9 cellular contexts compared by ENCODE assay signal in the genomic region with DNA sequence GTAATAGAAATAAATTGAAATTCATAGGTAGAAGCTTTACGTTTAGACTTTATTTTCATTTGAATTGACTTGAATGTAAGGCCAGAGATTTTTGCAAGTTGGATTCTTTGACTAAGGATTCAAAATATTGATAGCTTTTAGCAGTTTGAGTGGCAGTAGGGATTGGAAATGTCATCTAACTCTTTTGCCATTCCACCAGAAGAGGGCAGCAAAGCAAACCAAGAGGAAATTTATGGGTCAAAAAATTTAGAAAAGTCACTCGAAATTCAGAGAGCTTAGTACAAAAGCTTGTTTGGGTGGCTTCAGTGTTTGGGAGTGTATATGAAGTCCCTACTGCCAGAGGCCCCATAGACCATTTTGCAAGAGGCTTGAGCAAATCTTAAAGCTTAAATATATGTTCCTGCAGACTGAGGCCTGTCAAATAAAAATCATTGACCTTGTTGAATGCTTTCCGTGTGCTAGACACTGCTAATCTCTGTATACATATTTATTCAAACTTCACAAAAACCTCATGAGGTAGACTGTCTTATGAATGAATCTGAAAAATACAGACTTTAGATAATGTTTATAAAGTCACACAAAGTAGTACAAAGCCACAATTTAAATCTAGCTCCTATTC. TPM values are rescaled to one million over a fixed set of nuclear protein-coding genes. Genes with fewer than 3 reads are reported as not detected.
DNase-seq lines count a peak whose midpoint lies in the region; ATAC-seq and TF ChIP-seq lines count a peak whose summit lies in the region.
"Had no signal": no experiment of that assay in that cellular context is flagged by ENCODE, and none has a peak within 500 bp of the region (broad histone marks: within the 10 kb centered on the region; RNA-seq: fewer than 3 reads in every experiment).

No MANE protein-coding gene starts in this region.

- 0 out of 2 replicates have a peak, but pooled peaks cover 2% of the 10 kb centered on the region for H3K36me3 ChIP-seq in Panc1 (ENCODE audit: control insufficient read depth, insufficient read depth, low read length)
- no peaks in the 10 kb centered on the region for H3K36me3 ChIP-seq in colonic mucosa

- DNase-seq in DMS79 treated with DMSO at 0.1 percent for 48 hours (lab: John Stamatoyannopoulos, UW) (peak; percentile 28), DMS79 (lab: John Stamatoyannopoulos, UW) (no peak), HCEC 1CT (peak; percentile 30), Panc1 (ENCODE audit: low read depth, low spot score) (peak; percentile 27), colonic mucosa (peak; percentile 55), midbrain (lab: John Stamatoyannopoulos, UW) (peak; percentile 75)

- H3K4me1 ChIP-seq in Panc1 (ENCODE audit: control insufficient read depth, insufficient read depth, low read length): no peaks in the 10 kb centered on the region; the same call in 1 of the 2 replicates
- no peaks in the 10 kb centered on the region for H3K4me1 ChIP-seq in colonic mucosa

- H3K9ac ChIP-seq in colonic mucosa (ENCODE audit: low read depth in 2 of 2, low read length in 2 of 2): no peak overlapping the region
- H3K9ac ChIP-seq: BLaER1 treated with 17β-estradiol and CSF1 and Interleukin-3, amounts not matched to agents 10 nM and 100 nM had no signal

- intact Hi-C loops in Panc1 (cut with micrococcal nuclease; ENCODE audit: unreplicated experiment): no loop called here
- intact Hi-C loops in colonic mucosa (cut with DNase I): loop anchor here (10.0 kb wide), 1 partner anchor 283 kb away; no protein-coding TSS in a partner anchor

- no peaks in the 10 kb centered on the region for H3K9me3 ChIP-seq in Panc1 (ENCODE audit: control insufficient read depth, insufficient read depth, low read depth, low read length)
- H3K9me3 ChIP-seq in colonic mucosa: no peaks in the 10 kb centered on the region
- H3K9me3 ChIP-seq: BLaER1 treated with 17β-estradiol and CSF1 and Interleukin-3, amounts not matched to agents 10 nM and 100 nM had no signal

- TSS peak; percentile 17 for BruUV-seq in Panc1 (replicated peaks; lab: Mats Ljungman, UMichigan)

- TF ChIP-seq CTCF in Panc1 (IDR thresholded peaks at IDR 0.05) (peak; percentile 78), colonic mucosa (IDR thresholded peaks at IDR 0.05) (peak; percentile 64)

- POLR2A ChIA-PET in Panc1 (lab: Charles Lee): no interaction called here

- no peaks in the 10 kb centered on the region for H3K27me3 ChIP-seq in Panc1 (ENCODE audit: control insufficient read depth, insufficient read depth, low read length)
- H3K27me3 ChIP-seq in colonic mucosa: no peaks in the 10 kb centered on the region
- H3K27me3 ChIP-seq: BLaER1 treated with 17β-estradiol and CSF1 and Interleukin-3, amounts not matched to agents 10 nM and 100 nM had no signal

- H3K27ac ChIP-seq in Panc1 (ENCODE audit: low read length) (no peak overlapping the region), colonic mucosa (no peak overlapping the region)
- H3K27ac ChIP-seq: BLaER1 treated with 17β-estradiol and CSF1 and Interleukin-3, amounts not matched to agents 10 nM and 100 nM had no signal

- CTCF ChIA-PET in Panc1 (lab: Charles Lee): interaction anchor here (0.5 to 1.0 kb wide), 5 partner anchors 17 to 73 kb away, joined by 3 to 4 read pairs (median 3); no protein-coding TSS in a partner anchor

- in situ Hi-C loops in Panc1 (cut with HindIII; ENCODE audit: low pct_unique_long_range_greater_than_20kb, low sequenced_read_pairs): no loop called here

- no peak overlapping the region for H3K4me3 ChIP-seq in Panc1 (ENCODE audit: low read depth in 2 of 2, low read length in 2 of 2)
- no peak overlapping the region for H3K4me3 ChIP-seq in colonic mucosa
- H3K4me3 ChIP-seq: BLaER1 treated with 17β-estradiol and CSF1 and Interleukin-3, amounts not matched to agents 10 nM and 100 nM had no signal

- no peak for ATAC-seq in Panc1
- no peak for ATAC-seq in HG02885 (IDR thresholded peaks at IDR 0.05; ENCODE audit: poor library complexity, unreplicated experiment)
- no peak for ATAC-seq in HG02938 (IDR thresholded peaks at IDR 0.05; ENCODE audit: unreplicated experiment)

RNA-seq across cellular contexts. Expression of a gene that starts 44.6 kb away (rescaled TPM):
- total RNA-seq in Panc1 (2021; ENCODE audit: unreplicated experiment) (18.0 TPM), colonic mucosa (10 to 100 TPM; 20.1 to 25.5 TPM)
- polyA plus RNA-seq in Panc1 (2012; ENCODE audit: insufficient read length): 13.9 TPM
